8 cellular contexts compared by ENCODE assay signal in genomic region chr15:88904808-88905327, GRCh38. TPM values are rescaled to one million over a fixed set of nuclear protein-coding genes. Genes with fewer than 3 reads are reported as not detected.
DNase-seq lines count a peak whose midpoint lies in the region; ATAC-seq and TF ChIP-seq lines count a peak whose summit lies in the region.

No MANE protein-coding gene starts in this region.

- H3K4me2 ChIP-seq in mesendoderm (ENCODE audit: low read length), result no peak overlapping the region

- DNase-seq in AG04449 (ENCODE audit: low read depth, low spot score), result no peak
- DNase-seq in NCI-H526 treated with DMSO at 0.1 percent for 48 hours (lab: John Stamatoyannopoulos, UW), result peak; percentile 27
- peak; percentile 93 to 94 for DNase-seq in activated CD4-positive, alpha-beta T cell treated with anti-CD3 and anti-CD28 coated beads, Interleukin-2, amount 50 U/mL, for 48 hours
- peak; percentile 83 for DNase-seq in ecto neural progenitor cell (ENCODE audit: low spot score)
- DNase-seq in mesendoderm, result peak; percentile 91
- DNase-seq in stimulated activated CD8-positive, alpha-beta memory T cell treated with anti-CD3 and anti-CD28 coated beads, Interleukin-2, amount 100 ng/mL, for 48 hours (ENCODE audit: low read depth in 2 of 2), result peak; percentile 71 to 84

- TF ChIP-seq CTCF in AG04449 (IDR thresholded peaks at IDR 0.05; ENCODE audit: insufficient read depth, low read length, missing control alignments), result peak; percentile 91

- no peaks in the 10 kb centered on the region for H3K27me3 ChIP-seq in mesendoderm (ENCODE audit: insufficient read depth, low read length, poor library complexity)

- H3K23ac ChIP-seq in mesendoderm (ENCODE audit: low read length), result no peak overlapping the region

- no peak overlapping the region for H2AK5ac ChIP-seq in mesendoderm (ENCODE audit: low read length)

- no peak overlapping the region for H3K56ac ChIP-seq in mesendoderm (ENCODE audit: low read length)

- H3K36me3 ChIP-seq in mesendoderm (ENCODE audit: control insufficient read depth, insufficient read depth, low read length), result peaks cover 13% of the 10 kb centered on the region

- no peak overlapping the region for H3K9ac ChIP-seq in mesendoderm (ENCODE audit: low read length)

- H4K8ac ChIP-seq in mesendoderm (ENCODE audit: low read depth, low read length), result no peak overlapping the region

- POLR2A ChIA-PET in AG04449 (lab: Yijun Ruan, JAX), result interaction anchor here (1.0 to 3.2 kb wide), 7 partner anchors 9 to 267 kb away, joined by 3 to 16 read pairs (median 6); partner anchors contain the start of gene MFGE8

- ATAC-seq in GM18517 (IDR thresholded peaks at IDR 0.05; ENCODE audit: unreplicated experiment) (peak; percentile 77), HG03108 (IDR thresholded peaks at IDR 0.05; ENCODE audit: unreplicated experiment) (peak; percentile 61)

- H2BK5ac ChIP-seq in mesendoderm (ENCODE audit: low read length), result no peak overlapping the region

- H2BK120ac ChIP-seq in mesendoderm (ENCODE audit: low read depth, low read length), result no peak overlapping the region

- no peak overlapping the region for H3K4ac ChIP-seq in mesendoderm (ENCODE audit: low read depth, low read length)

- peaks cover 2% of the 10 kb centered on the region for H3K4me1 ChIP-seq in mesendoderm (ENCODE audit: control insufficient read depth, low read depth, low read length)

- H3K79me1 ChIP-seq in mesendoderm (ENCODE audit: low read length), result peaks cover 12% of the 10 kb centered on the region

- H3K18ac ChIP-seq in mesendoderm (ENCODE audit: low read length), result no peak overlapping the region

- H2BK15ac ChIP-seq in mesendoderm (replicated peaks; ENCODE audit: low read depth), result no peak overlapping the region

- CTCF ChIA-PET in AG04449 (lab: Yijun Ruan, JAX), result interaction anchor here (0.7 to 11.4 kb wide), 49 partner anchors 8 to 396 kb away, joined by 3 to 176 read pairs (median 6); partner anchors contain the start of gene MFGE8

- peaks cover 8% of the 10 kb centered on the region for H3K79me2 ChIP-seq in mesendoderm (ENCODE audit: control insufficient read depth, insufficient read depth, low read length)

- no peak overlapping the region for H4K5ac ChIP-seq in mesendoderm (ENCODE audit: low read length)

- WGBS in mesendoderm (ENCODE audit: extremely low coverage, insufficient coverage, low lambda C conversion rate), result no CpG with 5 or more reads among the region's 9 CpGs

- H3K4me3 ChIP-seq in AG04449 (ENCODE audit: low read depth, low read length) (no peak overlapping the region), mesendoderm (ENCODE audit: low read length) (no peak overlapping the region)

- H3K27ac ChIP-seq in mesendoderm (ENCODE audit: low read depth, low read length), result no peak overlapping the region

RNA-seq across cellular contexts. Expression of gene MFGE8, which starts 8.3 kb away (rescaled TPM):
- 101 TPM for polyA plus RNA-seq in mesendoderm (2013, experiment 1 of 2)
- 103 TPM for polyA plus RNA-seq in mesendoderm (2013, experiment 2 of 2)

RNA-seq across cellular contexts. Expression of gene HAPLN3, which starts 9.5 kb away (rescaled TPM):
- 4.4 TPM for polyA plus RNA-seq in mesendoderm (2013, experiment 1 of 2)
- polyA plus RNA-seq in mesendoderm (2013, experiment 2 of 2), result 4.3 TPM
